8 cellular contexts compared by ENCODE assay signal in the genomic region with DNA sequence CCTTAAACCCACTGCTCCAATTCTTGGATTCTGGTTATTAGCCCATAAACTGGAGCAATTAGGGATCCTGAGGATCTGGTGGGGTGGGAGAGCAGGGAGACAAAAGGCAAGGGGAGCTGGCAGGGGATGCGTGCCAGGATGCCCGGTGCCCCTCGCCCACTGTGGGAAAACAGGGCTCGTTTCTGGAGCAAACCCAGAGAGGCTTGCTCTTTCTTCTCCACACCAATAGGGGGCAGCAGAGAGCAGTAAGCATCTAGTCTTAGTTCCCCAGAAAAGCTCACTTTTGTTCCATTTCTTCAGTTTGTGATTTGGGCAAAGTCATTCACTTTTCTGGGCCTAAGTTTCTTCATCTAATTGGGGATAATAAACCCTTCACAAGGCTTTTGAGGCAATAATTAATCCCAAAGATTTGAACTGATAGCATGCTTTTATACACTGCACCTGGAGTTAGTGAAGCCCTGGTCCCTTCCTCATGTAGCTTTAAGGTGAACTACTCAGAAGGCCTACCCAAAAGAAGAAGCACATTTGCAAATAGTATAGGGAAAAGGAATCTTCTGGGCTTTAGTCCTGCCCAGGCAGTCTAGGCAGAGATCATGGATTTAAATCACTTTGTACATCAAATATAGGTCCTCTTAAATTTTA.
DNase-seq lines count a peak whose midpoint lies in the region; ATAC-seq and TF ChIP-seq lines count a peak whose summit lies in the region.

No MANE protein-coding gene starts in this region.

- peak overlapping the region; percentile 8; the same call in 1 of the 2 replicates for H3K9ac ChIP-seq in IMR-90 (ENCODE audit: low read depth, low read length)
- no peak overlapping the region for H3K9ac ChIP-seq in colonic mucosa (ENCODE audit: low read depth in 2 of 2, low read length in 2 of 2)

- H3K4me3 ChIP-seq in IMR-90 (ENCODE audit: insufficient read depth, low read depth, low read length) (no peak overlapping the region), colonic mucosa (no peak overlapping the region), lower lobe of right lung (no peak overlapping the region), testis (no peak overlapping the region)

- H2AFZ ChIP-seq in IMR-90 (replicated peaks; ENCODE audit: low read length, poor library complexity) = no peak overlapping the region

- H2AK9ac ChIP-seq in IMR-90 (replicated peaks; ENCODE audit: low read depth, low read length, poor library complexity) = no peak overlapping the region

- no peak overlapping the region for H3K23ac ChIP-seq in IMR-90 (ENCODE audit: low read depth, low read length)

- peaks cover 13% of the 10 kb centered on the region for H3K4me1 ChIP-seq in IMR-90 (ENCODE audit: control insufficient read depth, insufficient read depth, low read length)
- no peaks in the 10 kb centered on the region for H3K4me1 ChIP-seq in colonic mucosa
- H3K4me1 ChIP-seq in lower lobe of right lung = peaks cover 6% of the 10 kb centered on the region
- H3K4me1 ChIP-seq in testis = peaks cover 11% of the 10 kb centered on the region

- H4K5ac ChIP-seq in IMR-90 (ENCODE audit: low read depth, low read length) = peak overlapping the region; percentile 35

- CTCF ChIA-PET in IMR-90 (lab: Yijun Ruan, JAX) = interaction anchor here (0.6 to 1.6 kb wide), 14 partner anchors 8 to 1209 kb away, joined by 3 to 8 read pairs (median 4); no protein-coding TSS in a partner anchor

- in situ Hi-C loops in IMR-90 (cut with MboI; ENCODE audit: low sequenced_read_pairs) = no loop called here

- no peak for TF ChIP-seq POLR2A in IMR-90 (IDR thresholded peaks at IDR 0.05; ENCODE audit: low read depth, low read length)
- TF ChIP-seq POLR2A in testis (IDR thresholded peaks at IDR 0.05) = no peak

- H3K9me3 ChIP-seq in IMR-90 (ENCODE audit: control insufficient read depth, insufficient read depth, low read length) = no peaks in the 10 kb centered on the region
- no peaks in the 10 kb centered on the region for H3K9me3 ChIP-seq in colonic mucosa
- no peaks in the 10 kb centered on the region for H3K9me3 ChIP-seq in lower lobe of right lung
- H3K9me3 ChIP-seq in testis = no peaks in the 10 kb centered on the region

- no peaks in the 10 kb centered on the region for H3K27me3 ChIP-seq in IMR-90 (ENCODE audit: control insufficient read depth, insufficient read depth, low read length)
- H3K27me3 ChIP-seq in colonic mucosa = no peaks in the 10 kb centered on the region
- no peaks in the 10 kb centered on the region for H3K27me3 ChIP-seq in lower lobe of right lung (ENCODE audit: low read depth)
- H3K27me3 ChIP-seq in testis = no peaks in the 10 kb centered on the region

- intact Hi-C loops in IMR-90 (cut with micrococcal nuclease) = loop anchor here (1.0 to 10.0 kb wide), 5 partner anchors 68 to 1209 kb away; no protein-coding TSS in a partner anchor
- intact Hi-C loops in colonic mucosa (cut with DNase I) = loop anchor here (5.0 to 10.0 kb wide), 2 partner anchors 519 to 1212 kb away; no protein-coding TSS in a partner anchor
- intact Hi-C loops in lower lobe of right lung (cut with DNase I) = no loop called here
- intact Hi-C loops in testis (cut with DNase I; ENCODE audit: low total_unique reads) = no loop called here

- H3K18ac ChIP-seq in IMR-90 (ENCODE audit: low read depth, low read length) = peak overlapping the region; percentile 55; the same call in 1 of the 2 replicates

- H3K79me1 ChIP-seq in IMR-90 (ENCODE audit: low read depth in 1 of 2, low read length in 2 of 2) = no peaks in the 10 kb centered on the region

- H3K36me3 ChIP-seq in IMR-90 (ENCODE audit: control insufficient read depth, insufficient read depth, low read length) (no peaks in the 10 kb centered on the region), colonic mucosa (no peaks in the 10 kb centered on the region), lower lobe of right lung (no peaks in the 10 kb centered on the region), testis (ENCODE audit: low read depth, missing control alignments) (no peaks in the 10 kb centered on the region)

- H2BK15ac ChIP-seq in IMR-90 (ENCODE audit: low read depth, low read length) = peak overlapping the region; percentile 23; the same call in 2 of the 3 replicates

- H3K4ac ChIP-seq in IMR-90 (ENCODE audit: low read depth, low read length) = peak overlapping the region; percentile 7

- dilution Hi-C loops in IMR-90 (cut with HindIII; ENCODE audit: low sequenced_read_pairs, unreplicated experiment) = no loop called here

- ATAC-seq in IMR-90 (ENCODE audit: low read depth) = peak; percentile 68; the same call in 1 of the 2 replicates
- ATAC-seq in lower lobe of right lung = peak; percentile 62 to 68
- no peak for ATAC-seq in GM21381 (IDR thresholded peaks at IDR 0.05; ENCODE audit: unreplicated experiment)

- peak overlapping the region; percentile 0 for H2BK5ac ChIP-seq in IMR-90 (ENCODE audit: low read depth, low read length, poor library complexity, severe bottlenecking)

- no peak overlapping the region for H3K56ac ChIP-seq in IMR-90 (ENCODE audit: extremely low read depth, insufficient read depth, low read length)

- POLR2A ChIA-PET in IMR-90 (lab: Charles Lee; ENCODE audit: unreplicated experiment) = no interaction called here

- peak overlapping the region in 1 of 2 experiments; percentile 10; a peak in 1 of 4 replicates for H4K8ac ChIP-seq in IMR-90 (ENCODE audit: low read depth in 2 of 2, low read length in 2 of 2)

- H2BK20ac ChIP-seq in IMR-90 (ENCODE audit: low read depth, low read length) = peak overlapping the region; percentile 30; the same call in 1 of the 2 replicates

- DNase-seq in activated T-cell treated with anti-CD3 and anti-CD28 coated beads for 48 hours (ENCODE audit: low read depth) (peak; percentile 1), IMR-90 (peak; percentile 47), SHP77 treated with DMSO at 0.1 percent for 48 hours (lab: John Stamatoyannopoulos, UW) (peak; percentile 6), colonic mucosa (peak; percentile 55), lower lobe of right lung (no peak), testis (peak; percentile 59)
- no peak for DNase-seq in activated T-cell treated with anti-CD3 and anti-CD28 coated beads, Interleukin-2, amount 50 U/mL, for 1 hour

- TF ChIP-seq CTCF in IMR-90 (conservative IDR thresholded peaks at IDR 0.05; ENCODE audit: low read depth, low read length) = peak; percentile 79
- TF ChIP-seq CTCF in colonic mucosa (IDR thresholded peaks at IDR 0.05) = peak; percentile 91
- peak; percentile 95 for TF ChIP-seq CTCF in lower lobe of right lung (IDR thresholded peaks at IDR 0.05)
- TF ChIP-seq CTCF in testis (IDR thresholded peaks at IDR 0.05) = peak; percentile 71 to 94 (median 78)

- 0 out of 2 replicates have a peak overlapping the region, but pooled peaks have one; percentile 4 for H3K27ac ChIP-seq in IMR-90 (ENCODE audit: insufficient read depth, low read length)
- H3K27ac ChIP-seq in colonic mucosa = no peak overlapping the region
- H3K27ac ChIP-seq in lower lobe of right lung = no peak overlapping the region
- peak overlapping the region; percentile 37 to 41 for H3K27ac ChIP-seq in testis

- H3K4me2 ChIP-seq in IMR-90 (ENCODE audit: low read depth, low read length) = no peak overlapping the region

- H2AK5ac ChIP-seq in IMR-90 (ENCODE audit: low read depth, low read length) = no peak overlapping the region; the same call in 1 of the 2 replicates

- H3K9me1 ChIP-seq in IMR-90 (ENCODE audit: insufficient read depth, low read length) = peaks cover 16% of the 10 kb centered on the region

- peak overlapping the region; percentile 59; the same call in 1 of the 2 replicates for H4K91ac ChIP-seq in IMR-90 (ENCODE audit: insufficient read depth, low read depth, low read length)

- TF ChIP-seq RAD21 in IMR-90 (IDR thresholded peaks at IDR 0.05; ENCODE audit: low read length) = peak; percentile 76

- peak overlapping the region; percentile 54 for H2BK120ac ChIP-seq in IMR-90 (ENCODE audit: low read depth, low read length)

- H4K20me1 ChIP-seq in IMR-90 (ENCODE audit: insufficient read depth, low read length) = no peaks in the 10 kb centered on the region

- H3K14ac ChIP-seq in IMR-90 (replicated peaks; ENCODE audit: low read depth, low read length) = no peak overlapping the region

- no CpG with 5 or more reads among the region's 4 CpGs for WGBS in IMR-90 (ENCODE audit: extremely low coverage in 2 of 2, insufficient read length in 1 of 2), 2 experiments
- 48 to 49% methylated on average over 4 of the region's 4 CpGs for WGBS in testis, 2 donors

- no TSS peak for BruUV-seq in IMR-90 (replicated peaks; lab: Mats Ljungman, UMichigan)

TF ChIP-seq in IMR-90, 13 proteins besides CTCF, POLR2A, EP300 and RAD21:
- TF ChIP-seq FOS (IDR thresholded peaks at IDR 0.05; ENCODE audit: low read depth, low read length) (no peak), SMC3 (IDR thresholded peaks at IDR 0.05; ENCODE audit: low read depth, low read length) (peak; percentile 69)

Comparison
In these comparisons a context has a peak if more than half of its experiments do, and no peak if none do; other contexts are left out.
1. DNase-seq: peak in activated T-cell treated with anti-CD3 and anti-CD28 coated beads for 48 hours (single experiment), IMR-90 (single experiment), SHP77 treated with DMSO at 0.1 percent for 48 hours (single experiment), colonic mucosa (single experiment) and testis (single experiment); none in activated T-cell treated with anti-CD3 and anti-CD28 coated beads, Interleukin-2, amount 50 U/mL, for 1 hour (single experiment) and lower lobe of right lung (single experiment).
2. H3K27ac ChIP-seq: peak in IMR-90 (single experiment) and testis (2 of 2); none in colonic mucosa (single experiment) and lower lobe of right lung (single experiment).
3. intact Hi-C loops: an anchor here in IMR-90 (1.0 to 10.0 kb wide) and colonic mucosa (5.0 to 10.0 kb wide); none called in lower lobe of right lung and testis.
4. Peak in every context shown above with its lines, with median percentiles within 50 percentile points of each other: CTCF ChIP-seq.